ENCODE assay signal across 29 cellular contexts in genomic region chr2:127098711-127099110, GRCh38. TPM values are rescaled to one million over a fixed set of nuclear protein-coding genes. Genes with fewer than 3 reads are reported as not detected.
DNase-seq lines count a peak whose midpoint lies in the region; ATAC-seq, FAIRE-seq and TF ChIP-seq lines count a peak whose summit lies in the region.
"Had no signal": no experiment of that assay in that cellular context is flagged by ENCODE, and none has a peak within 500 bp of the region (broad histone marks: within the 10 kb centered on the region; RNA-seq: fewer than 3 reads in every experiment).

No MANE protein-coding gene starts in this region.

- H3K36me3 ChIP-seq in astrocyte (ENCODE audit: insufficient read depth, low read length) (no peaks in the 10 kb centered on the region), skeletal muscle tissue (ENCODE audit: control insufficient read depth in 3 of 3, insufficient read depth in 3 of 3, low read length in 3 of 3) (peaks cover 0 to 14% (median 3%) of the 10 kb centered on the region in 3 donors)
- H3K36me3 ChIP-seq: brain microvascular endothelial cell, esophagus squamous epithelium, MG63 had no signal

- peaks cover 90% of the 10 kb centered on the region for H3K79me2 ChIP-seq in astrocyte (ENCODE audit: insufficient read depth, low read length)

- H3K4me1 Mint-ChIP-seq in astrocyte (ENCODE audit: low read depth, unreplicated experiment) = peaks cover 57% of the 10 kb centered on the region
- H3K4me1 Mint-ChIP-seq: CD4-positive, alpha-beta memory T cell had no signal

- DNase-seq in HT-29 (ENCODE audit: low spot score) = peak; percentile 29
- DNase-seq in astrocyte (ENCODE audit: low read depth) = no peak
- peak; percentile 90 for DNase-seq in myocyte (ENCODE audit: low read depth)
- DNase-seq in kidney glomerular epithelial cell (lab: John Stamatoyannopoulos, UW) = no peak
- no peak for DNase-seq in GOT3 (lab: John Stamatoyannopoulos, UW)
- DNase-seq: activated CD4-positive, CD25-positive, alpha-beta regulatory T cell treated with anti-CD3 and anti-CD28 coated beads, Interleukin-2, amount 50 U/mL, for 72 hours; activated gamma-delta T cell; brain microvascular endothelial cell; CD4-positive, alpha-beta memory T cell; cortex of kidney; esophagus squamous epithelium; GF-D8; GM23248; KBM-7; MG63; NCI-H1417 treated with DMSO at 0.1 percent for 48 hours; NCI-H510A; PC-3; SIG-M5; stimulated activated CD4-positive, alpha-beta T cell treated with anti-CD3 and anti-CD28 coated beads, Interleukin-15, amount 100 ng/mL, for 24 hours had no signal

- no peak overlapping the region for H3K4me3 Mint-ChIP-seq in astrocyte (ENCODE audit: unreplicated experiment)
- H3K4me3 Mint-ChIP-seq: activated CD8-positive, alpha-beta T cell treated with anti-CD3 and anti-CD28 coated beads for 36 hours; CD4-positive, alpha-beta memory T cell; endodermal cell; type B pancreatic cell had no signal

- H3K27ac Mint-ChIP-seq in astrocyte (ENCODE audit: unreplicated experiment) = peak overlapping the region; percentile 47
- H3K27ac Mint-ChIP-seq: activated CD8-positive, alpha-beta T cell treated with anti-CD3 and anti-CD28 coated beads for 36 hours; CD4-positive, alpha-beta memory T cell; endodermal cell; type B pancreatic cell had no signal

- peaks cover 92% of the 10 kb centered on the region for H4K20me1 ChIP-seq in astrocyte (ENCODE audit: insufficient read depth, low read length)

- no peak overlapping the region for H2AFZ ChIP-seq in astrocyte (ENCODE audit: low read depth, low read length)
- H2AFZ ChIP-seq: GM23248 had no signal

- no peak for TF ChIP-seq CTCF in astrocyte (IDR thresholded peaks at IDR 0.05; ENCODE audit: insufficient read depth, low read depth, low read length)

- FAIRE-seq in astrocyte (lab: Jason Lieb, UNC) = no peak
- FAIRE-seq: frontal cortex, islet of Langerhans had no signal

- H3K9me3 Mint-ChIP-seq in astrocyte (ENCODE audit: unreplicated experiment) = no peaks in the 10 kb centered on the region
- H3K9me3 Mint-ChIP-seq: activated CD8-positive, alpha-beta T cell treated with anti-CD3 and anti-CD28 coated beads for 36 hours; CD4-positive, alpha-beta memory T cell; endodermal cell; type B pancreatic cell had no signal

- no peaks in the 10 kb centered on the region for H3K27me3 ChIP-seq in astrocyte (ENCODE audit: insufficient read depth, low read length)
- H3K27me3 ChIP-seq in skeletal muscle tissue (ENCODE audit: control insufficient read depth in 3 of 3, insufficient read depth in 3 of 3, low read length in 3 of 3) = no peaks in the 10 kb centered on the region
- H3K27me3 ChIP-seq: brain microvascular endothelial cell, esophagus squamous epithelium, MG63 had no signal

- ATAC-seq in GM18511 (IDR thresholded peaks at IDR 0.05; ENCODE audit: unreplicated experiment) (no peak), HG03571 (IDR thresholded peaks at IDR 0.05; ENCODE audit: unreplicated experiment) (no peak)
- ATAC-seq: activated CD8-positive, alpha-beta T cell treated with anti-CD3 and anti-CD28 coated beads for 36 hours; PC-3 had no signal

- H3K36me3 Mint-ChIP-seq in astrocyte (ENCODE audit: low read depth, unreplicated experiment) = peaks cover 8% of the 10 kb centered on the region
- H3K36me3 Mint-ChIP-seq: CD4-positive, alpha-beta memory T cell had no signal

- H3K9ac ChIP-seq in astrocyte (ENCODE audit: low read length) (no peak overlapping the region), skeletal muscle tissue (ENCODE audit: low read depth in 1 of 3, low read length in 3 of 3) (peak overlapping the region; percentile 69 to 84 (median 75))
- H3K9ac ChIP-seq: GM23248 had no signal

- H3K4me1 ChIP-seq in astrocyte (ENCODE audit: insufficient read depth, low read length) (peaks cover 25% of the 10 kb centered on the region), skeletal muscle tissue (ENCODE audit: control insufficient read depth in 3 of 3, insufficient read depth in 3 of 3, low read length in 3 of 3) (peaks cover 92 to 97% (median 94%) of the 10 kb centered on the region in 3 donors)

- H3K9me3 ChIP-seq in astrocyte (ENCODE audit: insufficient read depth, low read depth, low read length) (no peaks in the 10 kb centered on the region), skeletal muscle tissue (ENCODE audit: control insufficient read depth in 3 of 3, low read length in 3 of 3) (no peaks in the 10 kb centered on the region)
- H3K9me3 ChIP-seq: esophagus squamous epithelium, MG63 had no signal

- H3K4me3 ChIP-seq in astrocyte (ENCODE audit: insufficient read depth, low read depth, low read length) (no peak overlapping the region), skeletal muscle tissue (ENCODE audit: low read length in 3 of 3) (peak overlapping the region in 2 of 3 donors; percentile 13 to 39)
- H3K4me3 ChIP-seq: esophagus squamous epithelium, GM23248, lung, MG63 had no signal

- H3K27me3 Mint-ChIP-seq in astrocyte (ENCODE audit: low read depth, unreplicated experiment) = peaks cover 2% of the 10 kb centered on the region
- H3K27me3 Mint-ChIP-seq: activated CD8-positive, alpha-beta T cell treated with anti-CD3 and anti-CD28 coated beads for 36 hours; type B pancreatic cell had no signal

- no peak overlapping the region for H3K4me2 ChIP-seq in astrocyte (ENCODE audit: low read length)

- H3K27ac ChIP-seq in astrocyte (ENCODE audit: low read depth, low read length) = no peak overlapping the region
- H3K27ac ChIP-seq in skeletal muscle tissue (ENCODE audit: low read depth, low read length) = peak overlapping the region; percentile 95
- H3K27ac ChIP-seq: brain microvascular endothelial cell, GM23248 had no signal

RNA-seq across cellular contexts. Expression of gene BIN1, which starts 8.2 kb away (rescaled TPM):
- total RNA-seq in HT-29 (2014; rRNA removed; shearing (Covaris generic)) = 119 and 126 TPM in 2 replicates
- total RNA-seq in astrocyte = 50.2 and 51.0 TPM in 2 replicates
- 3,190 and 3,208 TPM in 2 replicates for total RNA-seq in myocyte
- 771 TPM for polyA plus RNA-seq in myocyte (2012)
- 597 TPM for total RNA-seq in skeletal muscle tissue

Comparison
In these comparisons a context has a peak if more than half of its experiments do, and no peak if none do; other contexts are left out.
1. DNase-seq: peak in HT-29 (single experiment) and myocyte (single experiment); none in astrocyte (single experiment), kidney glomerular epithelial cell (single experiment) and GOT3 (single experiment).